1 cellular context compared by ENCODE assay signal in genomic region chr19:2577722-2578335, GRCh38.
TF ChIP-seq lines count a peak whose summit lies in the region.

No MANE protein-coding gene starts in this region.

TF ChIP-seq in IMR-90, 13 proteins besides CTCF, POLR2A, EP300 and RAD21:
- peak; percentile 69 for TF ChIP-seq CEBPB (IDR thresholded peaks at IDR 0.05; ENCODE audit: low read depth, low read length)
- TF ChIP-seq MAZ (IDR thresholded peaks at IDR 0.05; ENCODE audit: borderline replicate concordance, low read depth, low read length): no peak
